ENCODE assay signal across 11 cellular contexts in the genomic region with DNA sequence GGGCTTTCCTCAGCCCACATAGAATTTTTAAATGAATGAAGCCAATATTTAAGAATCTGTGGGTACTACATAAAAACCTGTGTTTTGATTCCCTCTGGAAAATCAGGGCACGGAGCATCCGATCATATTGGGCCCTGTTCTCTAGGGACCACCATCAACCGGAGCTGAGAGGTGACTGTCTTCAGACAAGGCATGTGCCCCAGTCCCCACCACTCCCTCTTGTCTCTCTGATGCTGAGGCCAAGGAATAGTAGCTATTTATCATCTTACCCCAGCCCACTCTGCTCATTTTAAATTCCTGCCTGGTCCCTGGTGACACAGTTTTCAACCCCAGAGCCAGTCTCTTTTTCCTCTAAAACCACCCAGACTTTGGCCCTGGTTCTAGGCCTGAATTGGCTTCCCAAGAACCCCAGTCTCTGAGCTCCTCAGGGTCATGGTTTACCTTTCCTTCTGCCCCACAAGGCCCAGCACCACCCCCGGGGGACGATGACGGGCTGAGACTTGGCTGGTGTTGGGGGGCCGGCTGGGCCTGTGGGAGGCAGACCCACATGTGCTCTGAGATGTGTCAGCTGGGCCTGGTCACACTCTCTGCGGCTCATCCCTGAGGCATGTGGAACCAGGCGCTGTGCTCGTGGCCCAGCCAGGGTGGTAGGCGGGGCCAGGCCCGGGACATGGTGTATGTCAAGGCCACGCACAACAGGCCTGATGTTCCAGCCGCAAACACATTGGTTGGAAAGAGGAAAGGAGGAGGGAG.
DNase-seq lines count a peak whose midpoint lies in the region; ATAC-seq, FAIRE-seq and TF ChIP-seq lines count a peak whose summit lies in the region.
"Had no signal": no experiment of that assay in that cellular context is flagged by ENCODE, and none has a peak within 500 bp of the region (broad histone marks: within the 10 kb centered on the region; RNA-seq: fewer than 3 reads in every experiment).

No MANE protein-coding gene starts in this region.

- H3K27ac ChIP-seq in A549: peak overlapping the region; percentile 93 to 98

- H3K4me1 ChIP-seq in A549: peaks cover 81% of the 10 kb centered on the region

- TF ChIP-seq POLR2A in A549 (IDR thresholded peaks at IDR 0.05; ENCODE audit: low read length): no peak

- 87% methylated on average over 14 of the region's 14 CpGs for WGBS in A549 (ENCODE audit: missing lambda C conversion rate)

- DNase-seq in A549 (ENCODE audit: low read depth in 1 of 2, low spot score in 1 of 2) (no peak), T1000 (lab: John Stamatoyannopoulos, UW) (peak; percentile 78), fibroblast of villous mesenchyme (ENCODE audit: low read depth) (peak; percentile 99), non-pigmented ciliary epithelial cell (ENCODE audit: low read depth) (peak; percentile 77), NCI-H510A treated with DMSO at 0.1 percent for 48 hours (lab: John Stamatoyannopoulos, UW) (no peak), NCI-H345 (lab: John Stamatoyannopoulos, UW) (no peak)
- DNase-seq: NCI-H1694 had no signal

- ATAC-seq in A549 (no peak), GM21515 (IDR thresholded peaks at IDR 0.05; ENCODE audit: unreplicated experiment) (no peak), GM18498 (IDR thresholded peaks at IDR 0.05; ENCODE audit: unreplicated experiment) (no peak)

- no peak for TF ChIP-seq RAD21 in A549 (conservative IDR thresholded peaks at IDR 0.05 in 1 of 2, IDR thresholded peaks at IDR 0.05 in 1 of 2)

- TF ChIP-seq EP300 in A549 (IDR thresholded peaks at IDR 0.05): no peak

- H3K4me2 ChIP-seq in A549: peak overlapping the region; percentile 59

- H3K4me3 ChIP-seq in A549: no peak overlapping the region
- no peak overlapping the region for H3K4me3 ChIP-seq in fibroblast of villous mesenchyme (ENCODE audit: low read depth, low read length)

- no peak for FAIRE-seq in A549 (lab: Jason Lieb, UNC)
- FAIRE-seq: A204.1, TTC549 had no signal

- CTCF ChIA-PET in A549 (lab: Yijun Ruan, JAX): interaction anchor here (0.7 to 2.5 kb wide), 10 partner anchors 9 to 157 kb away, joined by 3 to 8 read pairs (median 4); a partner anchor contains a TSS

- no peaks in the 10 kb centered on the region for H3K9me3 ChIP-seq in A549

- POLR2A ChIA-PET in A549 (lab: Yijun Ruan, JAX): interaction anchor here (1.4 kb wide), 1 partner anchor 23 kb away, joined by 3 read pairs; no protein-coding TSS in a partner anchor

- TF ChIP-seq CTCF in A549 (IDR thresholded peaks at IDR 0.05): no peak
- no peak for TF ChIP-seq CTCF in fibroblast of villous mesenchyme (IDR thresholded peaks at IDR 0.05; ENCODE audit: insufficient read depth, low read depth, low read length)

TF ChIP-seq in A549, 52 proteins besides CTCF, POLR2A, EP300 and RAD21:
- no peak for TF ChIP-seq FOSB (CRISPR knock-in tag; IDR thresholded peaks at IDR 0.05)
- peak; percentile 79 for TF ChIP-seq ZFP36 (IDR thresholded peaks at IDR 0.05; ENCODE audit: borderline replicate concordance, partially characterized antibody)

Comparison
In these comparisons a context has a peak if more than half of its experiments do, and no peak if none do; other contexts are left out.
1. DNase-seq: peak in T1000 (single experiment), fibroblast of villous mesenchyme (single experiment) and non-pigmented ciliary epithelial cell (single experiment); none in A549 (0 of 2), NCI-H510A treated with DMSO at 0.1 percent for 48 hours (single experiment) and NCI-H345 (single experiment).